In genomic region chr16:15337974-15338605, GRCh38 we compare ENCODE assay signal across 3 cellular contexts. TPM values are rescaled to one million over a fixed set of nuclear protein-coding genes. Genes with fewer than 3 reads are reported as not detected.
"Had no signal": no experiment of that assay in that cellular context is flagged by ENCODE, and none has a peak within 500 bp of the region (broad histone marks: within the 10 kb centered on the region; RNA-seq: fewer than 3 reads in every experiment).

No MANE protein-coding gene starts in this region.

RNA-seq across cellular contexts. Expression of gene NPIPA5, which starts 40.0 kb away (rescaled TPM):
- polyA plus RNA-seq: GM23248 had no signal

RNA-seq across cellular contexts. Expression of gene MPV17L, which starts 57.5 kb away (rescaled TPM):
- total RNA-seq: H4, HFFc6 had no signal
